Comparison of ENCODE assay signal across 1 cellular context in the genomic region with DNA sequence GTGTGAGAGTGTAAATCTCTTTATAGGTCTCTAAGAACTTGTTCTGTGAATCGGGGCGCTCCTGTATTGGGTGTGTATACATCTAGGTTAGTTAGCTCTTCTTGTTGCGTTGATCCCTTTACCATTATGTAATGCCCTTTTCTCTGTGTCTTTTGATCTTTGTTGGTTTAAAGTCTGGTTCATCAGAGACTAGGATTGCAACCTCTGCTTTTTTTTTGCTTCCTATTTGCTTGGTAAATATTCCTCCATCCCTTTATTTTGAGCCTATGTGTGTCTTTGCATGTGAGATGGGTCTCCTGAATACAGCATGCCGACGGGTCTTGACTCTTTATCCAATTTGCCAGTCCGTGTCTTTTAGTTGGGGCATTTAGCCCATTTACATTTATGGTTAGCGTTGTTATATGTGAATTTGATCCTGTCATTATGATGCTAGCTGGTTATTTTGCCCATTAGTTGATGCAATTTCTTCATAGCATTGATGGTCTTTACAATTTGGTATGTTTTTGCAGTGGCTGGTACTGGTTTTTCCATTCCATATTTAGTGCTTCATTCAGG.
TF ChIP-seq lines count a peak whose summit lies in the region.
"Not testable (repeated sequence)": the region's sequence is repeated elsewhere in the genome, so short reads cannot be mapped to it uniquely, and the experiment has no call there.

No MANE protein-coding gene starts in this region.

TF ChIP-seq in HepG2, 621 proteins besides CTCF, POLR2A, EP300 and RAD21 (continued from another document and continues in another):
- TF ChIP-seq ZNF609 (CRISPR knock-in tag; IDR thresholded peaks at IDR 0.05; ENCODE audit: borderline replicate concordance) (peak; percentile 85; the same call in 1 of the 2 replicates), CREM (IDR thresholded peaks at IDR 0.05) (peak; percentile 71), THRA (CRISPR knock-in tag; IDR thresholded peaks at IDR 0.05; ENCODE audit: borderline replicate concordance) (peak; percentile 37; the same call in 1 of the 2 replicates), SIX4 (CRISPR knock-in tag; IDR thresholded peaks at IDR 0.05) (peak; percentile 71), KLF16 (CRISPR knock-in tag; IDR thresholded peaks at IDR 0.05) (peak in 1 of 2 experiments; percentile 67; a peak in 1 of 4 replicates), MAFF (IDR thresholded peaks at IDR 0.05; ENCODE audit: low read depth, low read length) (peak; percentile 60; the same call in 1 of the 2 replicates), ZFP1 (CRISPR knock-in tag; IDR thresholded peaks at IDR 0.05) (peak; percentile 75), ZNF878 (CRISPR knock-in tag; IDR thresholded peaks at IDR 0.05) (peak; percentile 38; the same call in 1 of the 2 replicates), ZNF280D (CRISPR knock-in tag; IDR thresholded peaks at IDR 0.05) (0 out of 2 replicates have a peak, but pooled peaks have one; percentile 64), ETV5 (CRISPR knock-in tag; IDR thresholded peaks at IDR 0.05; ENCODE audit: borderline replicate concordance) (peak; percentile 26; the same call in 1 of the 2 replicates), SKIL (CRISPR knock-in tag; IDR thresholded peaks at IDR 0.05; ENCODE audit: borderline replicate concordance) (peak; percentile 88), HDAC2 (CRISPR knock-in tag; IDR thresholded peaks at IDR 0.05) (peak; percentile 78), HOXA5 (CRISPR knock-in tag; IDR thresholded peaks at IDR 0.05) (peak; percentile 68; the same call in 1 of the 2 replicates), TEAD3 (CRISPR knock-in tag; optimal IDR thresholded peaks at IDR 0.05; ENCODE audit: borderline replicate concordance) (peak; percentile 24), NFKBIZ (CRISPR knock-in tag; IDR thresholded peaks at IDR 0.05) (peak; percentile 45; the same call in 1 of the 2 replicates), STAG1 (CRISPR knock-in tag; IDR thresholded peaks at IDR 0.05) (peak; percentile 30), ZNF503 (CRISPR knock-in tag; IDR thresholded peaks at IDR 0.05) (peak; percentile 83), ZNF232 (CRISPR knock-in tag; IDR thresholded peaks at IDR 0.05; ENCODE audit: borderline replicate concordance) (peak; percentile 48; the same call in 1 of the 2 replicates), CEBPG (CRISPR knock-in tag; IDR thresholded peaks at IDR 0.05) (peak; percentile 82), FOXA3 (CRISPR knock-in tag; IDR thresholded peaks at IDR 0.05) (peak; percentile 94), CEBPB (IDR thresholded peaks at IDR 0.05; ENCODE audit: borderline replicate concordance, low read depth, low read length) (peak; percentile 50; the same call in 1 of the 2 replicates), SOX6 (CRISPR knock-in tag; IDR thresholded peaks at IDR 0.05) (peak; percentile 90), ISL2 (CRISPR knock-in tag; IDR thresholded peaks at IDR 0.05) (peak; percentile 94), FOXO1 (CRISPR knock-in tag; IDR thresholded peaks at IDR 0.05) (peak; percentile 69), KAT8 (CRISPR knock-in tag; IDR thresholded peaks at IDR 0.05) (peak; percentile 76), ARNTL (CRISPR knock-in tag; IDR thresholded peaks at IDR 0.05) (0 out of 2 replicates have a peak, but pooled peaks have one; percentile 50)
- not testable (repeated sequence) for TF ChIP-seq CREM (CRISPR knock-in tag; IDR thresholded peaks at IDR 0.05); SOX6 (IDR thresholded peaks at IDR 0.05)
- TF ChIP-seq, protein P1, sequence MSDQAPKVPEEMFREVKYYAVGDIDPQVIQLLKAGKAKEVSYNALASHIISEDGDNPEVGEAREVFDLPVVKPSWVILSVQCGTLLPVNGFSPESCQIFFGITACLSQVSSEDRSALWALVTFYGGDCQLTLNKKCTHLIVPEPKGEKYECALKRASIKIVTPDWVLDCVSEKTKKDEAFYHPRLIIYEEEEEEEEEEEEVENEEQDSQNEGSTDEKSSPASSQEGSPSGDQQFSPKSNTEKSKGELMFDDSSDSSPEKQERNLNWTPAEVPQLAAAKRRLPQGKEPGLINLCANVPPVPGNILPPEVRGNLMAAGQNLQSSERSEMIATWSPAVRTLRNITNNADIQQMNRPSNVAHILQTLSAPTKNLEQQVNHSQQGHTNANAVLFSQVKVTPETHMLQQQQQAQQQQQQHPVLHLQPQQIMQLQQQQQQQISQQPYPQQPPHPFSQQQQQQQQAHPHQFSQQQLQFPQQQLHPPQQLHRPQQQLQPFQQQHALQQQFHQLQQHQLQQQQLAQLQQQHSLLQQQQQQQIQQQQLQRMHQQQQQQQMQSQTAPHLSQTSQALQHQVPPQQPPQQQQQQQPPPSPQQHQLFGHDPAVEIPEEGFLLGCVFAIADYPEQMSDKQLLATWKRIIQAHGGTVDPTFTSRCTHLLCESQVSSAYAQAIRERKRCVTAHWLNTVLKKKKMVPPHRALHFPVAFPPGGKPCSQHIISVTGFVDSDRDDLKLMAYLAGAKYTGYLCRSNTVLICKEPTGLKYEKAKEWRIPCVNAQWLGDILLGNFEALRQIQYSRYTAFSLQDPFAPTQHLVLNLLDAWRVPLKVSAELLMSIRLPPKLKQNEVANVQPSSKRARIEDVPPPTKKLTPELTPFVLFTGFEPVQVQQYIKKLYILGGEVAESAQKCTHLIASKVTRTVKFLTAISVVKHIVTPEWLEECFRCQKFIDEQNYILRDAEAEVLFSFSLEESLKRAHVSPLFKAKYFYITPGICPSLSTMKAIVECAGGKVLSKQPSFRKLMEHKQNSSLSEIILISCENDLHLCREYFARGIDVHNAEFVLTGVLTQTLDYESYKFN (CRISPR knock-in tag; conservative IDR thresholded peaks at IDR 0.05): peak; percentile 76
- TF ChIP-seq, protein P2, sequence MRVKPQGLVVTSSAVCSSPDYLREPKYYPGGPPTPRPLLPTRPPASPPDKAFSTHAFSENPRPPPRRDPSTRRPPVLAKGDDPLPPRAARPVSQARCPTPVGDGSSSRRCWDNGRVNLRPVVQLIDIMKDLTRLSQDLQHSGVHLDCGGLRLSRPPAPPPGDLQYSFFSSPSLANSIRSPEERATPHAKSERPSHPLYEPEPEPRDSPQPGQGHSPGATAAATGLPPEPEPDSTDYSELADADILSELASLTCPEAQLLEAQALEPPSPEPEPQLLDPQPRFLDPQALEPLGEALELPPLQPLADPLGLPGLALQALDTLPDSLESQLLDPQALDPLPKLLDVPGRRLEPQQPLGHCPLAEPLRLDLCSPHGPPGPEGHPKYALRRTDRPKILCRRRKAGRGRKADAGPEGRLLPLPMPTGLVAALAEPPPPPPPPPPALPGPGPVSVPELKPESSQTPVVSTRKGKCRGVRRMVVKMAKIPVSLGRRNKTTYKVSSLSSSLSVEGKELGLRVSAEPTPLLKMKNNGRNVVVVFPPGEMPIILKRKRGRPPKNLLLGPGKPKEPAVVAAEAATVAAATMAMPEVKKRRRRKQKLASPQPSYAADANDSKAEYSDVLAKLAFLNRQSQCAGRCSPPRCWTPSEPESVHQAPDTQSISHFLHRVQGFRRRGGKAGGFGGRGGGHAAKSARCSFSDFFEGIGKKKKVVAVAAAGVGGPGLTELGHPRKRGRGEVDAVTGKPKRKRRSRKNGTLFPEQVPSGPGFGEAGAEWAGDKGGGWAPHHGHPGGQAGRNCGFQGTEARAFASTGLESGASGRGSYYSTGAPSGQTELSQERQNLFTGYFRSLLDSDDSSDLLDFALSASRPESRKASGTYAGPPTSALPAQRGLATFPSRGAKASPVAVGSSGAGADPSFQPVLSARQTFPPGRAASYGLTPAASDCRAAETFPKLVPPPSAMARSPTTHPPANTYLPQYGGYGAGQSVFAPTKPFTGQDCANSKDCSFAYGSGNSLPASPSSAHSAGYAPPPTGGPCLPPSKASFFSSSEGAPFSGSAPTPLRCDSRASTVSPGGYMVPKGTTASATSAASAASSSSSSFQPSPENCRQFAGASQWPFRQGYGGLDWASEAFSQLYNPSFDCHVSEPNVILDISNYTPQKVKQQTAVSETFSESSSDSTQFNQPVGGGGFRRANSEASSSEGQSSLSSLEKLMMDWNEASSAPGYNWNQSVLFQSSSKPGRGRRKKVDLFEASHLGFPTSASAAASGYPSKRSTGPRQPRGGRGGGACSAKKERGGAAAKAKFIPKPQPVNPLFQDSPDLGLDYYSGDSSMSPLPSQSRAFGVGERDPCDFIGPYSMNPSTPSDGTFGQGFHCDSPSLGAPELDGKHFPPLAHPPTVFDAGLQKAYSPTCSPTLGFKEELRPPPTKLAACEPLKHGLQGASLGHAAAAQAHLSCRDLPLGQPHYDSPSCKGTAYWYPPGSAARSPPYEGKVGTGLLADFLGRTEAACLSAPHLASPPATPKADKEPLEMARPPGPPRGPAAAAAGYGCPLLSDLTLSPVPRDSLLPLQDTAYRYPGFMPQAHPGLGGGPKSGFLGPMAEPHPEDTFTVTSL (CRISPR knock-in tag; IDR thresholded peaks at IDR 0.05; ENCODE audit: borderline replicate concordance): peak; percentile 81; the same call in 1 of the 2 replicates
